In genomic region chr3:130850044-130850797, GRCh38 we compare ENCODE assay signal across 8 cellular contexts. TPM values are rescaled to one million over a fixed set of nuclear protein-coding genes. Genes with fewer than 3 reads are reported as not detected.
DNase-seq lines count a peak whose midpoint lies in the region; ATAC-seq and TF ChIP-seq lines count a peak whose summit lies in the region.

No MANE protein-coding gene starts in this region.

- H3K4me1 ChIP-seq in aorta (ENCODE audit: control insufficient read depth in 1 of 2, insufficient read depth in 2 of 2, low read length in 2 of 2): no peaks in the 10 kb centered on the region

- no peaks in the 10 kb centered on the region for H3K27me3 ChIP-seq in aorta (ENCODE audit: control insufficient read depth in 1 of 2, insufficient read depth in 2 of 2, low read length in 1 of 2)

- H3K27ac Mint-ChIP-seq in T-helper 17 cell (peak overlapping the region; percentile 88), nephron (peak overlapping the region; percentile 26 to 58 (median 53))

- TF ChIP-seq CTCF in choroid plexus epithelial cell (conservative IDR thresholded peaks at IDR 0.05; ENCODE audit: low read depth, low read length) (no peak), nephron (IDR thresholded peaks at IDR 0.05; ENCODE audit: unreplicated experiment in 3 of 3) (no peak)

- peak; percentile 99 for DNase-seq in GF-D8 (lab: John Stamatoyannopoulos, UW)
- DNase-seq in T-helper 17 cell: peak in 2 of 3 donors; percentile 5 to 32
- peak; percentile 81 for DNase-seq in choroid plexus epithelial cell (ENCODE audit: low read depth)
- peak in 1 of 2 donors; percentile 47 for DNase-seq in aorta
- no peak for DNase-seq in epidermal melanocyte (ENCODE audit: insufficient read length, low spot score)

- H3K4me1 Mint-ChIP-seq in T-helper 17 cell: peaks cover 18% of the 10 kb centered on the region
- H3K4me1 Mint-ChIP-seq in nephron: peaks cover 18% of the 10 kb centered on the region

- intact Hi-C loops in aorta (cut with DNase I): no loop called here

- no peaks in the 10 kb centered on the region for H3K36me3 Mint-ChIP-seq in T-helper 17 cell (ENCODE audit: low read depth)
- H3K36me3 Mint-ChIP-seq in nephron (ENCODE audit: low read depth): no peaks in the 10 kb centered on the region

- peak overlapping the region; percentile 83 for H3K27ac ChIP-seq in KOPT-K1 (ENCODE audit: low read depth, low read length, poor library complexity, severe bottlenecking)
- H3K27ac ChIP-seq in aorta (ENCODE audit: low read depth in 1 of 2, low read length in 2 of 2): peak overlapping the region in 1 of 2 donors; percentile 25

- peak; percentile 69 for ATAC-seq in GM21619 (IDR thresholded peaks at IDR 0.05; ENCODE audit: unreplicated experiment)
- peak; percentile 95 for ATAC-seq in T-helper 17 cell
- peak; percentile 77 for ATAC-seq in aorta (ENCODE audit: low FRiP score)

- no peaks in the 10 kb centered on the region for H3K9me3 Mint-ChIP-seq in nephron

- H3K9me3 ChIP-seq in KOPT-K1 (ENCODE audit: insufficient read depth, low read length, poor library complexity, severe bottlenecking) (no peaks in the 10 kb centered on the region), T-helper 17 cell (ENCODE audit: control insufficient read depth, low read length, poor library complexity, severe bottlenecking) (no peaks in the 10 kb centered on the region), aorta (ENCODE audit: control insufficient read depth, low read length) (no peaks in the 10 kb centered on the region)

- no peaks in the 10 kb centered on the region for H3K27me3 Mint-ChIP-seq in T-helper 17 cell
- H3K27me3 Mint-ChIP-seq in nephron (ENCODE audit: low read depth): peaks cover 5% of the 10 kb centered on the region

- H3K4me3 Mint-ChIP-seq in T-helper 17 cell (peak overlapping the region; percentile 73), nephron (peak overlapping the region in 2 of 3 experiments; percentile 56 to 72)

- H3K4me3 ChIP-seq in choroid plexus epithelial cell (ENCODE audit: low read depth, low read length): no peak overlapping the region
- H3K4me3 ChIP-seq in aorta (ENCODE audit: low read length in 2 of 2): peak overlapping the region; percentile 43 to 84

- H3K36me3 ChIP-seq in KOPT-K1 (ENCODE audit: insufficient read depth, low read length) (no peaks in the 10 kb centered on the region), aorta (ENCODE audit: control insufficient read depth in 1 of 2, insufficient read depth in 2 of 2, low read length in 1 of 2) (no peaks in the 10 kb centered on the region)

- 2% methylated on average over 8 of the region's 8 CpGs for WGBS in aorta, 2 donors

RNA-seq across cellular contexts. Expression of gene ATP2C1, which starts 43.7 kb away (rescaled TPM):
- total RNA-seq in T-helper 17 cell (10 to 100 TPM; 57.9 to 60.0 TPM), aorta (10 to 100 TPM; 58.8 to 67.5 TPM)
- 10 to 100 TPM; 21.8 to 27.9 TPM for polyA plus RNA-seq in aorta
